In the genomic region with DNA sequence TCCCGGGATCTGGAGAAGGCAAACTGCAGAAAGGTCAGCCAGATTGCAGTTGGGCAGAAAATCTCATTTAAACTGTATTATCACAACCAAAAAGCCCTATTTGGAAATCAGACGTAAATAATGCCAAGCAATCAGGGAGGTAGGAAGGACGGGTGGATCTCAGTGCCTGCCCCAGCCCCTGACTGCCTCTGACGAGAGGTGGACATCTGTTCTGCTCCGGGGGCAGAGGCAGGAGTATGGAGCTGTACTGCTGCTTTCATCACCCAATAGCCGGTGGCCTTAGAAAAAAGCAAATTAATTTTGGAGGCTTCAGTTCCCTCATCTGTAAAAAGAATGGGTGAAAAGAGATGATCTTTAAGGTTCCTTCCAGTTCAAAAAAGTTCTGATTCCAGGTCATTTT, we compare ENCODE assay signal across 1 cellular context.
TF ChIP-seq lines count a peak whose summit lies in the region.

No MANE protein-coding gene starts in this region.

TF ChIP-seq in WTC11, 78 proteins besides CTCF, POLR2A, EP300 and RAD21 (continued from another document):
- TF ChIP-seq, protein P1, sequence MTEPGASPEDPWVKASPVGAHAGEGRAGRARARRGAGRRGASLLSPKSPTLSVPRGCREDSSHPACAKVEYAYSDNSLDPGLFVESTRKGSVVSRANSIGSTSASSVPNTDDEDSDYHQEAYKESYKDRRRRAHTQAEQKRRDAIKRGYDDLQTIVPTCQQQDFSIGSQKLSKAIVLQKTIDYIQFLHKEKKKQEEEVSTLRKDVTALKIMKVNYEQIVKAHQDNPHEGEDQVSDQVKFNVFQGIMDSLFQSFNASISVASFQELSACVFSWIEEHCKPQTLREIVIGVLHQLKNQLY (CRISPR knock-in tag; IDR thresholded peaks at IDR 0.05) = no peak
- TF ChIP-seq ZNF416 (CRISPR knock-in tag; IDR thresholded peaks at IDR 0.05) = no peak
